ENCODE assay signal across 13 cellular contexts in the genomic region with DNA sequence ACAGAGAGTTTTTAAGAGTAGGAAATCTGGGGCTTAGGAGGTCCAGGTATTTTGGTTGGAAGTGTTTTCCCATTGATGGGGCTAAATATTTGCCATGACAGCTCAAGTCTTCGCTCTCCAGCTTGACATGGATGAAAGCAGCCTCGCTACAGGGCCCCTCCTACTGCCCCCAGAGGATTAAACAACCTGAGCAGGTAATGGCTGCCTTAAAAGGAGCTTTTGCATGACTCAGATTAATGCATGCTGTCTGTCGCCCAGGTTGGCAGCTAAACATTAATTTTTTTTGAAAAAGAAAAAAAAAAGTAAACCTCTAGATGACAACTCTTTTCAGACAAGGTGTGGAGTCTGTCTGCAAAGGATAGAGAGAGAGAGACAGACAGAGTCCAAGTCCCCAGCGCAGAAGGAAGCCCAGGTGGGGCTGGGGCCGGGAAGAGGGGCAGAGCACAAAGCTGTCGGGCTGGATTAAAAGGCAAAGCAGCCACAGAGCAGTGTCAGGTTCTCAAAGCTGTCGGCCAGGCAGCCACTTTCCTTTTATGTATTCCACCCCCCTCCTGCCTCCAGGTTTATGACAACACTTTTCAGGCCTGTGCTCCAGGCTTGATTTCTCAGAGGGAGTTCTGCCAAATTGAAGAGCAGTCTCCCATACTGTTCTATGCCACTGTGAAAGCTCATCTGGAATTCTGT.
DNase-seq lines count a peak whose midpoint lies in the region; TF ChIP-seq lines count a peak whose summit lies in the region.
"Had no signal": no experiment of that assay in that cellular context is flagged by ENCODE, and none has a peak within 500 bp of the region (broad histone marks: within the 10 kb centered on the region; RNA-seq: fewer than 3 reads in every experiment).

No MANE protein-coding gene starts in this region.

- peak overlapping the region in 4 of 7 donors; percentile 27 to 68 (median 40) for H3K27ac Mint-ChIP-seq in CD4-positive, alpha-beta memory T cell
- no peak overlapping the region for H3K27ac Mint-ChIP-seq in T-helper 2 cell treated with Interferon-gamma antibody and Interleukin-4, amounts not matched to agents 5 μg/mL and 100 μg/mL, for 36 hours

- POLR2A ChIA-PET in CD4-positive, alpha-beta memory T cell (lab: Charles Lee; ENCODE audit: partially characterized antibody) = no interaction called here

- H3K36me3 ChIP-seq in CD4-positive, alpha-beta memory T cell (ENCODE audit: insufficient read depth, low read length) = peaks cover 68% of the 10 kb centered on the region
- H3K36me3 ChIP-seq in colonic mucosa = no peaks in the 10 kb centered on the region
- peaks cover 15 to 21% of the 10 kb centered on the region in 2 donors for H3K36me3 ChIP-seq in mucosa of rectum (ENCODE audit: control insufficient read depth in 2 of 2, insufficient read depth in 2 of 2, low read length in 2 of 2)
- H3K36me3 ChIP-seq: thoracic aorta had no signal

- no peaks in the 10 kb centered on the region for H3K27me3 ChIP-seq in CD4-positive, alpha-beta memory T cell (ENCODE audit: insufficient read depth, low read length)
- no peaks in the 10 kb centered on the region for H3K27me3 ChIP-seq in colonic mucosa
- no peaks in the 10 kb centered on the region for H3K27me3 ChIP-seq in mucosa of rectum (ENCODE audit: control insufficient read depth in 2 of 2, insufficient read depth in 2 of 2, low read length in 2 of 2)

- peaks cover 0 to 1% (median 0%) of the 10 kb centered on the region in 4 donors for H3K4me1 Mint-ChIP-seq in CD4-positive, alpha-beta memory T cell
- peaks cover 1% of the 10 kb centered on the region for H3K4me1 Mint-ChIP-seq in T-helper 2 cell treated with Interferon-gamma antibody and Interleukin-4, amounts not matched to agents 5 μg/mL and 100 μg/mL, for 36 hours (ENCODE audit: low read depth)

- no peaks in the 10 kb centered on the region for H3K27me3 Mint-ChIP-seq in CD4-positive, alpha-beta memory T cell
- no peaks in the 10 kb centered on the region for H3K27me3 Mint-ChIP-seq in T-helper 2 cell treated with Interferon-gamma antibody and Interleukin-4, amounts not matched to agents 5 μg/mL and 100 μg/mL, for 36 hours (ENCODE audit: low read depth)

- DNase-seq in CD4-positive, alpha-beta memory T cell = no peak
- DNase-seq in NCI-H2029 treated with DMSO at 0.1 percent for 48 hours (lab: John Stamatoyannopoulos, UW) (peak; percentile 75), colonic mucosa (peak; percentile 49), NCI-H774 (lab: John Stamatoyannopoulos, UW) (no peak), SHP77 (lab: John Stamatoyannopoulos, UW) (no peak)
- DNase-seq in NK-92 treated with Interleukin-12 subunit alpha and Interleukin-12 subunit beta, amount 100 ng/mL, for 24 hours (lab: John Stamatoyannopoulos, UW) = no peak
- DNase-seq in T-helper 2 cell treated with Interferon-gamma antibody and Interleukin-4, amounts not matched to agents 5 μg/mL and 100 μg/mL, for 36 hours (ENCODE audit: low spot score) = no peak
- DNase-seq: dermis blood vessel endothelial cell, DND-41, Kasumi-1, kidney had no signal

- intact Hi-C loops in CD4-positive, alpha-beta memory T cell (cut with micrococcal nuclease) = no loop called here
- intact Hi-C loops in colonic mucosa (cut with DNase I) = loop anchor here (5.0 kb wide), 1 partner anchor 91 kb away; no protein-coding TSS in a partner anchor

- H3K9ac ChIP-seq in colonic mucosa (ENCODE audit: low read depth in 2 of 2, low read length in 2 of 2) (peak overlapping the region in 1 of 2 donors; percentile 60), mucosa of rectum (ENCODE audit: low read depth in 1 of 2, low read length in 2 of 2) (no peak overlapping the region)

- no peak for TF ChIP-seq CTCF in colonic mucosa (IDR thresholded peaks at IDR 0.05)

- H3K4me3 ChIP-seq in CD4-positive, alpha-beta memory T cell (ENCODE audit: low read length in 2 of 2) = no peak overlapping the region
- no peak overlapping the region for H3K4me3 ChIP-seq in colonic mucosa
- H3K4me3 ChIP-seq in mucosa of rectum (ENCODE audit: low read length in 2 of 2) = no peak overlapping the region
- H3K4me3 ChIP-seq: thoracic aorta had no signal

- H3K9me3 Mint-ChIP-seq in CD4-positive, alpha-beta memory T cell = no peaks in the 10 kb centered on the region
- H3K9me3 Mint-ChIP-seq in T-helper 2 cell treated with Interferon-gamma antibody and Interleukin-4, amounts not matched to agents 5 μg/mL and 100 μg/mL, for 36 hours = no peaks in the 10 kb centered on the region

- CTCF ChIA-PET in CD4-positive, alpha-beta memory T cell (lab: Charles Lee; ENCODE audit: partially characterized antibody) = no interaction called here

- H3K36me3 Mint-ChIP-seq in CD4-positive, alpha-beta memory T cell = peaks cover 61 to 73% of the 10 kb centered on the region in 2 donors
- peaks cover 64% of the 10 kb centered on the region for H3K36me3 Mint-ChIP-seq in T-helper 2 cell treated with Interferon-gamma antibody and Interleukin-4, amounts not matched to agents 5 μg/mL and 100 μg/mL, for 36 hours (ENCODE audit: low read depth)

- no peaks in the 10 kb centered on the region for H3K9me3 ChIP-seq in CD4-positive, alpha-beta memory T cell (ENCODE audit: control insufficient read depth in 1 of 2, low read length in 2 of 2)
- no peaks in the 10 kb centered on the region for H3K9me3 ChIP-seq in colonic mucosa
- H3K9me3 ChIP-seq in mucosa of rectum (ENCODE audit: control insufficient read depth in 2 of 2, low read length in 2 of 2) = no peaks in the 10 kb centered on the region
- H3K9me3 ChIP-seq: thoracic aorta had no signal

- no peaks in the 10 kb centered on the region for H3K4me1 ChIP-seq in CD4-positive, alpha-beta memory T cell (ENCODE audit: insufficient read depth, low read length)
- H3K4me1 ChIP-seq in colonic mucosa = peaks cover 14% of the 10 kb centered on the region
- peaks cover 25 to 48% of the 10 kb centered on the region in 2 donors for H3K4me1 ChIP-seq in mucosa of rectum (ENCODE audit: control insufficient read depth in 2 of 2, insufficient read depth in 2 of 2, low read length in 2 of 2)

- no peak overlapping the region for H3K4me3 Mint-ChIP-seq in CD4-positive, alpha-beta memory T cell
- no peak overlapping the region for H3K4me3 Mint-ChIP-seq in T-helper 2 cell treated with Interferon-gamma antibody and Interleukin-4, amounts not matched to agents 5 μg/mL and 100 μg/mL, for 36 hours

- no peak overlapping the region for H3K27ac ChIP-seq in CD4-positive, alpha-beta memory T cell (ENCODE audit: low read depth, low read length)
- H3K27ac ChIP-seq in colonic mucosa (peak overlapping the region; percentile 69), mucosa of rectum (ENCODE audit: low read depth in 2 of 2, low read length in 2 of 2) (peak overlapping the region; percentile 84 to 85)
- H3K27ac ChIP-seq: thoracic aorta had no signal

Comparison
In these comparisons a context has a peak if more than half of its experiments do, and no peak if none do; other contexts are left out.
1. DNase-seq: peak in NCI-H2029 treated with DMSO at 0.1 percent for 48 hours (single experiment) and colonic mucosa (single experiment); none in CD4-positive, alpha-beta memory T cell (0 of 5), NK-92 treated with Interleukin-12 subunit alpha and Interleukin-12 subunit beta, amount 100 ng/mL, for 24 hours (single experiment), T-helper 2 cell treated with Interferon-gamma antibody and Interleukin-4, amounts not matched to agents 5 μg/mL and 100 μg/mL, for 36 hours (single experiment), NCI-H774 (single experiment) and SHP77 (0 of 2).